ENCODE assay signal across 1 cellular context in the genomic region with DNA sequence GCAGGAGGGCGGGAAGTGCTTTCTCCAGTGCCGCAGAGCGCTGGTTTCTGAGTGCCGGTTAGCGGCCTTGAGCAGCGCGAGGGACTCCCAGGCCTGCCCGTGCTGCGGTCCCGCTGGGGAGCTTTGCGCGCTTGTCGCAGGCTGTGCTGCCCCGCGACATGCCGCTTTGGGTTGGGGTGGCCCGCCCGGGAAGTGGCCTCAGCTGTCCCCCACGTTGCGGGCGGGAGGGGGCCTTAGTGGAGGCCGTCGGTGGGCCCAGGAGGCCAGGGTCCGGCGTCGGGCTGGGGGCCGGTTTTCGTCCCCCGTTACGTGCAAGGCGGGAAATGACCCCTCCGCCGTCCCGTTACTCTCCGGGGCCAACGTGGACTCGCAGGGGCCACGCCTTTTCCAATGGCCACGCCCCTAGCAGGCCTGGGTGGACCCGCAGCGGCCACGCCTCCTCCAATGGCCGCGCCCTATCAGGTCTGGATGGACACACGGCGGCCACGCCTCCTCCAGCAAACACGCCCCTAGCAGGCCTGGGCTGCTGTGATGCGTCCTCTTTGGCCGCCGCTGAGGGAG.
TF ChIP-seq lines count a peak whose summit lies in the region.

No MANE protein-coding gene starts in this region.

TF ChIP-seq in IMR-90, 13 proteins besides CTCF, POLR2A, EP300 and RAD21 (continued from another document):
- TF ChIP-seq, protein P1, sequence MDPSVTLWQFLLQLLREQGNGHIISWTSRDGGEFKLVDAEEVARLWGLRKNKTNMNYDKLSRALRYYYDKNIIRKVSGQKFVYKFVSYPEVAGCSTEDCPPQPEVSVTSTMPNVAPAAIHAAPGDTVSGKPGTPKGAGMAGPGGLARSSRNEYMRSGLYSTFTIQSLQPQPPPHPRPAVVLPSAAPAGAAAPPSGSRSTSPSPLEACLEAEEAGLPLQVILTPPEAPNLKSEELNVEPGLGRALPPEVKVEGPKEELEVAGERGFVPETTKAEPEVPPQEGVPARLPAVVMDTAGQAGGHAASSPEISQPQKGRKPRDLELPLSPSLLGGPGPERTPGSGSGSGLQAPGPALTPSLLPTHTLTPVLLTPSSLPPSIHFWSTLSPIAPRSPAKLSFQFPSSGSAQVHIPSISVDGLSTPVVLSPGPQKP (IDR thresholded peaks at IDR 0.05; ENCODE audit: borderline replicate concordance, low read depth, low read length), result no peak
- no peak for TF ChIP-seq SMC3 (IDR thresholded peaks at IDR 0.05; ENCODE audit: low read depth, low read length)
- peak; percentile 84; the same call in 1 of the 2 replicates for TF ChIP-seq MXI1 (IDR thresholded peaks at IDR 0.05; ENCODE audit: borderline replicate concordance, low read depth, low read length)
- no peak for TF ChIP-seq NFE2L2 (IDR thresholded peaks at IDR 0.05; ENCODE audit: low read depth, low read length)
- TF ChIP-seq, protein P2, sequence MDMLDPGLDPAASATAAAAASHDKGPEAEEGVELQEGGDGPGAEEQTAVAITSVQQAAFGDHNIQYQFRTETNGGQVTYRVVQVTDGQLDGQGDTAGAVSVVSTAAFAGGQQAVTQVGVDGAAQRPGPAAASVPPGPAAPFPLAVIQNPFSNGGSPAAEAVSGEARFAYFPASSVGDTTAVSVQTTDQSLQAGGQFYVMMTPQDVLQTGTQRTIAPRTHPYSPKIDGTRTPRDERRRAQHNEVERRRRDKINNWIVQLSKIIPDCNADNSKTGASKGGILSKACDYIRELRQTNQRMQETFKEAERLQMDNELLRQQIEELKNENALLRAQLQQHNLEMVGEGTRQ (IDR thresholded peaks at IDR 0.05; ENCODE audit: low read depth, low read length), result peak; percentile 44; the same call in 1 of the 2 replicates
- no peak for TF ChIP-seq CEBPB (IDR thresholded peaks at IDR 0.05; ENCODE audit: low read depth, low read length)
